Comparison of ENCODE assay signal across 1 cellular context in the genomic region with DNA sequence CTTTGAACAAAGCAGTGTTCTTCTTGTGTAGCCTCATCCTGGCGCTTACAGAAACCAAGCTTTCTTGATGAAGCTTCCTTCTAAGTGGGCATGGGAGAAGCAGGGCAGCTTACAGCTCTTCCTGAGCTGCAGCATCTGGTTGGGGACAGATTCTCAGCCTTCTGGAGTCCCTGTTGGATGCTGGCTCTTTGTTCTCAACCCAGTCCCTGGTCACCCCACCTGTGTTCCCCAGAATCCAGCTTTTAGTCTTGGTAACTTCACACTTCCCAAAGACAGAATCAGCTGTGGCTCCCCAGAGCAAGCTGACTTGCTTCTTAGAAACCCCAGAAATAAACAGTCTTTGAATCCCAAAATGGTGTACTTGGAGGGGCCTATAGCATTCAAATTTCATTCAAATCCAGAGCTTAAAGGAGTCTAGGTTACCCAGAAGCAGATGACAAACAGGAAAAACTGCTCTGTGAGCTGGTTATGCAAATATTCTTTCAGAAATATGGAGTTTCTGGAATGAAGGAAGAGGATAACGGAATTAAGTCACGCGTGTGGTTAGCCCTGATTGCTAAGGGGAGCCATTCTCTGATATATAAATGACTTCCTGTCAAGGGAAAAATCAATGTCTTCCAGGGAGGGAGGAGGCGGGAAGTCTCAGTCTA.
TF ChIP-seq lines count a peak whose summit lies in the region.

No MANE protein-coding gene starts in this region.

TF ChIP-seq in GM23338, 12 proteins besides CTCF, POLR2A, EP300 and RAD21:
- TF ChIP-seq, protein P1, sequence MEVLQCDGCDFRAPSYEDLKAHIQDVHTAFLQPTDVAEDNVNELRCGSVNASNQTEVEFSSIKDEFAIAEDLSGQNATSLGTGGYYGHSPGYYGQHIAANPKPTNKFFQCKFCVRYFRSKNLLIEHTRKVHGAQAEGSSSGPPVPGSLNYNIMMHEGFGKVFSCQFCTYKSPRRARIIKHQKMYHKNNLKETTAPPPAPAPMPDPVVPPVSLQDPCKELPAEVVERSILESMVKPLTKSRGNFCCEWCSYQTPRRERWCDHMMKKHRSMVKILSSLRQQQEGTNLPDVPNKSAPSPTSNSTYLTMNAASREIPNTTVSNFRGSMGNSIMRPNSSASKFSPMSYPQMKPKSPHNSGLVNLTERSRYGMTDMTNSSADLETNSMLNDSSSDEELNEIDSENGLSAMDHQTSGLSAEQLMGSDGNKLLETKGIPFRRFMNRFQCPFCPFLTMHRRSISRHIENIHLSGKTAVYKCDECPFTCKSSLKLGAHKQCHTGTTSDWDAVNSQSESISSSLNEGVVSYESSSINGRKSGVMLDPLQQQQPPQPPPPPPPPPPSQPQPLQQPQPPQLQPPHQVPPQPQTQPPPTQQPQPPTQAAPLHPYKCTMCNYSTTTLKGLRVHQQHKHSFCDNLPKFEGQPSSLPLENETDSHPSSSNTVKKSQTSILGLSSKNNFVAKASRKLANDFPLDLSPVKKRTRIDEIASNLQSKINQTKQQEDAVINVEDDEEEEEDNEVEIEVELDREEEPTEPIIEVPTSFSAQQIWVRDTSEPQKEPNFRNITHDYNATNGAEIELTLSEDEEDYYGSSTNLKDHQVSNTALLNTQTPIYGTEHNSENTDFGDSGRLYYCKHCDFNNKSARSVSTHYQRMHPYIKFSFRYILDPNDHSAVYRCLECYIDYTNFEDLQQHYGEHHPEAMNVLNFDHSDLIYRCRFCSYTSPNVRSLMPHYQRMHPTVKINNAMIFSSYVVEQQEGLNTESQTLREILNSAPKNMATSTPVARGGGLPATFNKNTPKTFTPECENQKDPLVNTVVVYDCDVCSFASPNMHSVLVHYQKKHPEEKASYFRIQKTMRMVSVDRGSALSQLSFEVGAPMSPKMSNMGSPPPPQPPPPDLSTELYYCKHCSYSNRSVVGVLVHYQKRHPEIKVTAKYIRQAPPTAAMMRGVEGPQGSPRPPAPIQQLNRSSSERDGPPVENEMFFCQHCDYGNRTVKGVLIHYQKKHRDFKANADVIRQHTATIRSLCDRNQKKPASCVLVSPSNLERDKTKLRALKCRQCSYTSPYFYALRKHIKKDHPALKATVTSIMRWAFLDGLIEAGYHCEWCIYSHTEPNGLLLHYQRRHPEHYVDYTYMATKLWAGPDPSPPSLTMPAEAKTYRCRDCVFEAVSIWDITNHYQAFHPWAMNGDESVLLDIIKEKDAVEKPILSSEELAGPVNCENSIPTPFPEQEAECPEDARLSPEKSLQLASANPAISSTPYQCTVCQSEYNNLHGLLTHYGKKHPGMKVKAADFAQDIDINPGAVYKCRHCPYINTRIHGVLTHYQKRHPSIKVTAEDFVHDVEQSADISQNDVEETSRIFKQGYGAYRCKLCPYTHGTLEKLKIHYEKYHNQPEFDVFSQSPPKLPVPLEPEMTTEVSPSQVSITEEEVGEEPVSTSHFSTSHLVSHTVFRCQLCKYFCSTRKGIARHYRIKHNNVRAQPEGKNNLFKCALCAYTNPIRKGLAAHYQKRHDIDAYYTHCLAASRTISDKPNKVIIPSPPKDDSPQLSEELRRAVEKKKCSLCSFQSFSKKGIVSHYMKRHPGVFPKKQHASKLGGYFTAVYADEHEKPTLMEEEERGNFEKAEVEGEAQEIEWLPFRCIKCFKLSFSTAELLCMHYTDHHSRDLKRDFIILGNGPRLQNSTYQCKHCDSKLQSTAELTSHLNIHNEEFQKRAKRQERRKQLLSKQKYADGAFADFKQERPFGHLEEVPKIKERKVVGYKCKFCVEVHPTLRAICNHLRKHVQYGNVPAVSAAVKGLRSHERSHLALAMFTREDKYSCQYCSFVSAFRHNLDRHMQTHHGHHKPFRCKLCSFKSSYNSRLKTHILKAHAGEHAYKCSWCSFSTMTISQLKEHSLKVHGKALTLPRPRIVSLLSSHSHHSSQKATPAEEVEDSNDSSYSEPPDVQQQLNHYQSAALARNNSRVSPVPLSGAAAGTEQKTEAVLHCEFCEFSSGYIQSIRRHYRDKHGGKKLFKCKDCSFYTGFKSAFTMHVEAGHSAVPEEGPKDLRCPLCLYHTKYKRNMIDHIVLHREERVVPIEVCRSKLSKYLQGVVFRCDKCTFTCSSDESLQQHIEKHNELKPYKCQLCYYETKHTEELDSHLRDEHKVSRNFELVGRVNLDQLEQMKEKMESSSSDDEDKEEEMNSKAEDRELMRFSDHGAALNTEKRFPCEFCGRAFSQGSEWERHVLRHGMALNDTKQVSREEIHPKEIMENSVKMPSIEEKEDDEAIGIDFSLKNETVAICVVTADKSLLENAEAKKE (CRISPR knock-in tag; IDR thresholded peaks at IDR 0.05), result no peak
- TF ChIP-seq ZNF331 (CRISPR knock-in tag; IDR thresholded peaks at IDR 0.05; ENCODE audit: low read depth) (no peak), ZNF114 (CRISPR knock-in tag; IDR thresholded peaks at IDR 0.05) (no peak), CREB1 (CRISPR knock-in tag; IDR thresholded peaks at IDR 0.05; ENCODE audit: low read depth) (no peak), NANOG (IDR thresholded peaks at IDR 0.05; ENCODE audit: borderline replicate concordance) (no peak), JUNB (IDR thresholded peaks at IDR 0.05; ENCODE audit: unreplicated experiment) (no peak), EZH2phosphoT487 (IDR thresholded peaks at IDR 0.05; ENCODE audit: unreplicated experiment) (no peak), POLR2AphosphoS5 (IDR thresholded peaks at IDR 0.05; ENCODE audit: low read depth) (no peak), EZH2 (IDR thresholded peaks at IDR 0.05; ENCODE audit: low read depth, unreplicated experiment) (no peak), STAT1 (IDR thresholded peaks at IDR 0.05; ENCODE audit: unreplicated experiment) (no peak)
- TF ChIP-seq, protein P2, sequence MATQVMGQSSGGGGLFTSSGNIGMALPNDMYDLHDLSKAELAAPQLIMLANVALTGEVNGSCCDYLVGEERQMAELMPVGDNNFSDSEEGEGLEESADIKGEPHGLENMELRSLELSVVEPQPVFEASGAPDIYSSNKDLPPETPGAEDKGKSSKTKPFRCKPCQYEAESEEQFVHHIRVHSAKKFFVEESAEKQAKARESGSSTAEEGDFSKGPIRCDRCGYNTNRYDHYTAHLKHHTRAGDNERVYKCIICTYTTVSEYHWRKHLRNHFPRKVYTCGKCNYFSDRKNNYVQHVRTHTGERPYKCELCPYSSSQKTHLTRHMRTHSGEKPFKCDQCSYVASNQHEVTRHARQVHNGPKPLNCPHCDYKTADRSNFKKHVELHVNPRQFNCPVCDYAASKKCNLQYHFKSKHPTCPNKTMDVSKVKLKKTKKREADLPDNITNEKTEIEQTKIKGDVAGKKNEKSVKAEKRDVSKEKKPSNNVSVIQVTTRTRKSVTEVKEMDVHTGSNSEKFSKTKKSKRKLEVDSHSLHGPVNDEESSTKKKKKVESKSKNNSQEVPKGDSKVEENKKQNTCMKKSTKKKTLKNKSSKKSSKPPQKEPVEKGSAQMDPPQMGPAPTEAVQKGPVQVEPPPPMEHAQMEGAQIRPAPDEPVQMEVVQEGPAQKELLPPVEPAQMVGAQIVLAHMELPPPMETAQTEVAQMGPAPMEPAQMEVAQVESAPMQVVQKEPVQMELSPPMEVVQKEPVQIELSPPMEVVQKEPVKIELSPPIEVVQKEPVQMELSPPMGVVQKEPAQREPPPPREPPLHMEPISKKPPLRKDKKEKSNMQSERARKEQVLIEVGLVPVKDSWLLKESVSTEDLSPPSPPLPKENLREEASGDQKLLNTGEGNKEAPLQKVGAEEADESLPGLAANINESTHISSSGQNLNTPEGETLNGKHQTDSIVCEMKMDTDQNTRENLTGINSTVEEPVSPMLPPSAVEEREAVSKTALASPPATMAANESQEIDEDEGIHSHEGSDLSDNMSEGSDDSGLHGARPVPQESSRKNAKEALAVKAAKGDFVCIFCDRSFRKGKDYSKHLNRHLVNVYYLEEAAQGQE (IDR thresholded peaks at IDR 0.05; ENCODE audit: unreplicated experiment), result no peak
- TF ChIP-seq, protein P3, sequence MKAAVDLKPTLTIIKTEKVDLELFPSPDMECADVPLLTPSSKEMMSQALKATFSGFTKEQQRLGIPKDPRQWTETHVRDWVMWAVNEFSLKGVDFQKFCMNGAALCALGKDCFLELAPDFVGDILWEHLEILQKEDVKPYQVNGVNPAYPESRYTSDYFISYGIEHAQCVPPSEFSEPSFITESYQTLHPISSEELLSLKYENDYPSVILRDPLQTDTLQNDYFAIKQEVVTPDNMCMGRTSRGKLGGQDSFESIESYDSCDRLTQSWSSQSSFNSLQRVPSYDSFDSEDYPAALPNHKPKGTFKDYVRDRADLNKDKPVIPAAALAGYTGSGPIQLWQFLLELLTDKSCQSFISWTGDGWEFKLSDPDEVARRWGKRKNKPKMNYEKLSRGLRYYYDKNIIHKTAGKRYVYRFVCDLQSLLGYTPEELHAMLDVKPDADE (IDR thresholded peaks at IDR 0.05), result no peak
